In genomic region chr2:181742908-181743722, GRCh38 we compare ENCODE assay signal across 8 cellular contexts.
DNase-seq lines count a peak whose midpoint lies in the region; ATAC-seq and TF ChIP-seq lines count a peak whose summit lies in the region.

No MANE protein-coding gene starts in this region.

- TF ChIP-seq POLR2A in right lobe of liver (IDR thresholded peaks at IDR 0.05) = no peak
- no peak for TF ChIP-seq POLR2A in transverse colon (IDR thresholded peaks at IDR 0.05)

- WGBS in right lobe of liver (ENCODE audit: insufficient coverage, low coverage, low lambda C conversion rate, missing lambda C conversion rate) = 21% methylated on average over 6 of the region's 6 CpGs
- WGBS in transverse colon (ENCODE audit: low coverage in 1 of 2), 2 donors = 23% methylated on average over 6 of the region's 6 CpGs

- DNase-seq in AG09319 (ENCODE audit: extremely low read depth, low read depth) = peak; percentile 23
- DNase-seq in GM13976 (ENCODE audit: low spot score) = peak; percentile 27
- DNase-seq in LHCN-M2 (ENCODE audit: low read depth) = peak; percentile 64
- DNase-seq in RPMI7951 (ENCODE audit: low read depth) = peak; percentile 67
- peak; percentile 83 for DNase-seq in choroid plexus epithelial cell (ENCODE audit: low read depth)
- peak in 1 of 3 donors; percentile 46 for DNase-seq in right lobe of liver
- peak; percentile 44 for DNase-seq in transverse colon

- H3K4me3 ChIP-seq in choroid plexus epithelial cell (ENCODE audit: low read depth, low read length) (no peak overlapping the region), right lobe of liver (peak overlapping the region in 1 of 3 donors; percentile 28), transverse colon (no peak overlapping the region)

- intact Hi-C loops in right lobe of liver (cut with DNase I) = loop anchor here in 1 of 2 donors (5.0 kb wide), 1 partner anchor 334 kb away; no protein-coding TSS in a partner anchor
- intact Hi-C loops in transverse colon (cut with DNase I; ENCODE audit: low total_unique reads) = loop anchor here (10.0 kb wide), 2 partner anchors 222 to 332 kb away; no protein-coding TSS in a partner anchor

- ATAC-seq in right lobe of liver (peak; percentile 82 to 94 (median 90)), HG03457 (IDR thresholded peaks at IDR 0.05; ENCODE audit: unreplicated experiment) (no peak)

- in situ Hi-C loops in GM13976 (cut with MboI; ENCODE audit: low sequenced_read_pairs, unreplicated experiment) (loop anchor here (25.0 kb wide), 1 partner anchor 344 kb away; no protein-coding TSS in a partner anchor), transverse colon (cut with MboI; ENCODE audit: low pct_ligation_motif_present in 1 of 4, low pct_unique_long_range_greater_than_20kb in 1 of 4, low sequenced_read_pairs in 3 of 4) (loop anchor here (10.0 to 25.0 kb wide), 5 partner anchors 162 to 344 kb away; no protein-coding TSS in a partner anchor)

- H3K36me3 ChIP-seq in right lobe of liver (no peaks in the 10 kb centered on the region), transverse colon (no peaks in the 10 kb centered on the region)

- no peak overlapping the region for H3K27ac ChIP-seq in right lobe of liver
- no peak overlapping the region for H3K27ac ChIP-seq in transverse colon

- H3K9me3 ChIP-seq in right lobe of liver = no peaks in the 10 kb centered on the region
- H3K9me3 ChIP-seq in transverse colon = no peaks in the 10 kb centered on the region

- TF ChIP-seq CTCF in AG09319 (IDR thresholded peaks at IDR 0.05; ENCODE audit: low read depth, low read length) (peak; percentile 58), GM13976 (IDR thresholded peaks at IDR 0.05; ENCODE audit: borderline replicate concordance, control extremely low read depth, extremely low read depth, insufficient read depth, missing control alignments) (peak; percentile 57), choroid plexus epithelial cell (conservative IDR thresholded peaks at IDR 0.05; ENCODE audit: low read depth, low read length) (peak; percentile 62), right lobe of liver (IDR thresholded peaks at IDR 0.05) (peak; percentile 64 to 77 (median 67)), transverse colon (IDR thresholded peaks at IDR 0.05) (peak; percentile 57 to 79 (median 63))

- H3K4me1 ChIP-seq in right lobe of liver (no peaks in the 10 kb centered on the region), transverse colon (peaks cover 0 to 17% (median 2%) of the 10 kb centered on the region in 4 donors)

- H3K27me3 ChIP-seq in right lobe of liver (no peaks in the 10 kb centered on the region), transverse colon (no peaks in the 10 kb centered on the region)

- TF ChIP-seq EP300 in transverse colon (IDR thresholded peaks at IDR 0.05; ENCODE audit: low read depth) = no peak
